Comparison of ENCODE assay signal across 1 cellular context in the genomic region with DNA sequence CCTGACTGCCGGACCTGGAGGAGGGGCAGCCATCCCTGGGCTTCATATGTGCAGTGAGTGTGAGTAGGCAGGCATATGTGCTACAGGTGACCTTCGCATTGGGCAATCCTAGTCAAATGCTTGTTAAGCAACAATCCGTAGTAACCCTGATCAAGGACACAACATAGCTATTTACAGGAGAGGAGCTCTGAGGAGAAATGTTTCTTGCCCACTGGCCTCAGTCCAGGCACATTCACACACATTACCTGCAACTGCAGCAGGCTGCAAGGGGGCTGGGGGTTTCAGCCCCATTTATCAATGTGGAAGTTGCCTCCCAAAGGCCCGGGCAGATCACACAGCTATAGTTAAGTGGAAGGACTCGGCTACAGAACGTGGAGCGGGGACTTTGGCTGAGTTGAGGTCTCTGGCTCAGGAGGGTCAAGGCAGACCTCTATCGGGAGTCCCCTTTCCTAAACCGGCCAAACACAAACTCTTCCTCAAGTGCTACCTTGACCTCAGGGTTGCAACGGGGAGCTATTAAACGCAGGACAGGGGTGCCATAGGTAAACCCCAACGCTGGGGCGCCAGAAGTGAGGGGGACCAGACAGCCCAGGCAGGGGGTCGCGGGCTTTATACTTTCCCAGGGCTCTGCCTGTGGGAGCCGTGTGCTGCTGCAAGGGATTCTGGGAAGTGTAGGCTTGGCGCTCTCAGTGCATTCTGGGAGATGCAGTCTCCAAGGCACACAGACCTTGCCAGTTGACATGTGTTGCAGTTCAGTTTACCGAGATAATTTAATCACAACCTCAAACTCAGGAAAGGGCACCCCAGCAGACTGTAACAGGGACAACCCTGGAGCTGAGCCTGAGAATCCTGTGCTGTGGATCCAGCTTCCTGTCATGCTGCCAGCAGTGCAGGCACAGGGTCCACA.
TF ChIP-seq lines count a peak whose summit lies in the region.

No MANE protein-coding gene starts in this region.

TF ChIP-seq in HepG2, 621 proteins besides CTCF, POLR2A, EP300 and RAD21 (continued from another document and continues in another):
- TF ChIP-seq, protein P1, sequence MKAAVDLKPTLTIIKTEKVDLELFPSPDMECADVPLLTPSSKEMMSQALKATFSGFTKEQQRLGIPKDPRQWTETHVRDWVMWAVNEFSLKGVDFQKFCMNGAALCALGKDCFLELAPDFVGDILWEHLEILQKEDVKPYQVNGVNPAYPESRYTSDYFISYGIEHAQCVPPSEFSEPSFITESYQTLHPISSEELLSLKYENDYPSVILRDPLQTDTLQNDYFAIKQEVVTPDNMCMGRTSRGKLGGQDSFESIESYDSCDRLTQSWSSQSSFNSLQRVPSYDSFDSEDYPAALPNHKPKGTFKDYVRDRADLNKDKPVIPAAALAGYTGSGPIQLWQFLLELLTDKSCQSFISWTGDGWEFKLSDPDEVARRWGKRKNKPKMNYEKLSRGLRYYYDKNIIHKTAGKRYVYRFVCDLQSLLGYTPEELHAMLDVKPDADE (CRISPR knock-in tag; IDR thresholded peaks at IDR 0.05): no peak
- TF ChIP-seq, protein P2, sequence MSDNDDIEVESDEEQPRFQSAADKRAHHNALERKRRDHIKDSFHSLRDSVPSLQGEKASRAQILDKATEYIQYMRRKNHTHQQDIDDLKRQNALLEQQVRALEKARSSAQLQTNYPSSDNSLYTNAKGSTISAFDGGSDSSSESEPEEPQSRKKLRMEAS (IDR thresholded peaks at IDR 0.05): peak; percentile 91
- TF ChIP-seq, protein P3, sequence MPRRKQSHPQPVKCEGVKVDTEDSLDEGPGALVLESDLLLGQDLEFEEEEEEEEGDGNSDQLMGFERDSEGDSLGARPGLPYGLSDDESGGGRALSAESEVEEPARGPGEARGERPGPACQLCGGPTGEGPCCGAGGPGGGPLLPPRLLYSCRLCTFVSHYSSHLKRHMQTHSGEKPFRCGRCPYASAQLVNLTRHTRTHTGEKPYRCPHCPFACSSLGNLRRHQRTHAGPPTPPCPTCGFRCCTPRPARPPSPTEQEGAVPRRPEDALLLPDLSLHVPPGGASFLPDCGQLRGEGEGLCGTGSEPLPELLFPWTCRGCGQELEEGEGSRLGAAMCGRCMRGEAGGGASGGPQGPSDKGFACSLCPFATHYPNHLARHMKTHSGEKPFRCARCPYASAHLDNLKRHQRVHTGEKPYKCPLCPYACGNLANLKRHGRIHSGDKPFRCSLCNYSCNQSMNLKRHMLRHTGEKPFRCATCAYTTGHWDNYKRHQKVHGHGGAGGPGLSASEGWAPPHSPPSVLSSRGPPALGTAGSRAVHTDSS (CRISPR knock-in tag; conservative IDR thresholded peaks at IDR 0.05): 0 out of 2 replicates have a peak, but pooled peaks have one; percentile 2
- TF ChIP-seq SP1 (IDR thresholded peaks at IDR 0.05): no peak
- TF ChIP-seq SP1 (CRISPR knock-in tag; IDR thresholded peaks at IDR 0.05): no peak
- peak; percentile 73; the same call in 1 of the 2 replicates for TF ChIP-seq SPEN (CRISPR knock-in tag; IDR thresholded peaks at IDR 0.05; ENCODE audit: low read depth)
- TF ChIP-seq KDM5B (CRISPR knock-in tag; IDR thresholded peaks at IDR 0.05; ENCODE audit: borderline replicate concordance): peak; percentile 74; the same call in 1 of the 2 replicates
- TF ChIP-seq, protein P4, sequence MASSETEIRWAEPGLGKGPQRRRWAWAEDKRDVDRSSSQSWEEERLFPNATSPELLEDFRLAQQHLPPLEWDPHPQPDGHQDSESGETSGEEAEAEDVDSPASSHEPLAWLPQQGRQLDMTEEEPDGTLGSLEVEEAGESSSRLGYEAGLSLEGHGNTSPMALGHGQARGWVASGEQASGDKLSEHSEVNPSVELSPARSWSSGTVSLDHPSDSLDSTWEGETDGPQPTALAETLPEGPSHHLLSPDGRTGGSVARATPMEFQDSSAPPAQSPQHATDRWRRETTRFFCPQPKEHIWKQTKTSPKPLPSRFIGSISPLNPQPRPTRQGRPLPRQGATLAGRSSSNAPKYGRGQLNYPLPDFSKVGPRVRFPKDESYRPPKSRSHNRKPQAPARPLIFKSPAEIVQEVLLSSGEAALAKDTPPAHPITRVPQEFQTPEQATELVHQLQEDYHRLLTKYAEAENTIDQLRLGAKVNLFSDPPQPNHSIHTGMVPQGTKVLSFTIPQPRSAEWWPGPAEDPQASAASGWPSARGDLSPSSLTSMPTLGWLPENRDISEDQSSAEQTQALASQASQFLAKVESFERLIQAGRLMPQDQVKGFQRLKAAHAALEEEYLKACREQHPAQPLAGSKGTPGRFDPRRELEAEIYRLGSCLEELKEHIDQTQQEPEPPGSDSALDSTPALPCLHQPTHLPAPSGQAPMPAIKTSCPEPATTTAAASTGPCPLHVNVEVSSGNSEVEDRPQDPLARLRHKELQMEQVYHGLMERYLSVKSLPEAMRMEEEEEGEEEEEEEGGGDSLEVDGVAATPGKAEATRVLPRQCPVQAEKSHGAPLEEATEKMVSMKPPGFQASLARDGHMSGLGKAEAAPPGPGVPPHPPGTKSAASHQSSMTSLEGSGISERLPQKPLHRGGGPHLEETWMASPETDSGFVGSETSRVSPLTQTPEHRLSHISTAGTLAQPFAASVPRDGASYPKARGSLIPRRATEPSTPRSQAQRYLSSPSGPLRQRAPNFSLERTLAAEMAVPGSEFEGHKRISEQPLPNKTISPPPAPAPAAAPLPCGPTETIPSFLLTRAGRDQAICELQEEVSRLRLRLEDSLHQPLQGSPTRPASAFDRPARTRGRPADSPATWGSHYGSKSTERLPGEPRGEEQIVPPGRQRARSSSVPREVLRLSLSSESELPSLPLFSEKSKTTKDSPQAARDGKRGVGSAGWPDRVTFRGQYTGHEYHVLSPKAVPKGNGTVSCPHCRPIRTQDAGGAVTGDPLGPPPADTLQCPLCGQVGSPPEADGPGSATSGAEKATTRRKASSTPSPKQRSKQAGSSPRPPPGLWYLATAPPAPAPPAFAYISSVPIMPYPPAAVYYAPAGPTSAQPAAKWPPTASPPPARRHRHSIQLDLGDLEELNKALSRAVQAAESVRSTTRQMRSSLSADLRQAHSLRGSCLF (CRISPR knock-in tag; IDR thresholded peaks at IDR 0.05; ENCODE audit: borderline replicate concordance): no peak
- TF ChIP-seq ZNF335 (CRISPR knock-in tag; IDR thresholded peaks at IDR 0.05): peak; percentile 88
- peak; percentile 94; the same call in 1 of the 2 replicates for TF ChIP-seq ZNF124 (CRISPR knock-in tag; IDR thresholded peaks at IDR 0.05)
- TF ChIP-seq U2AF2 (IDR thresholded peaks at IDR 0.05; ENCODE audit: low read depth, low read length): 0 out of 2 replicates have a peak, but pooled peaks have one; percentile 42
- TF ChIP-seq SIN3A (IDR thresholded peaks at IDR 0.05; ENCODE audit: borderline replicate concordance, low read depth, low read length): no peak; the same call in 1 of the 2 replicates
- TF ChIP-seq, protein P5, sequence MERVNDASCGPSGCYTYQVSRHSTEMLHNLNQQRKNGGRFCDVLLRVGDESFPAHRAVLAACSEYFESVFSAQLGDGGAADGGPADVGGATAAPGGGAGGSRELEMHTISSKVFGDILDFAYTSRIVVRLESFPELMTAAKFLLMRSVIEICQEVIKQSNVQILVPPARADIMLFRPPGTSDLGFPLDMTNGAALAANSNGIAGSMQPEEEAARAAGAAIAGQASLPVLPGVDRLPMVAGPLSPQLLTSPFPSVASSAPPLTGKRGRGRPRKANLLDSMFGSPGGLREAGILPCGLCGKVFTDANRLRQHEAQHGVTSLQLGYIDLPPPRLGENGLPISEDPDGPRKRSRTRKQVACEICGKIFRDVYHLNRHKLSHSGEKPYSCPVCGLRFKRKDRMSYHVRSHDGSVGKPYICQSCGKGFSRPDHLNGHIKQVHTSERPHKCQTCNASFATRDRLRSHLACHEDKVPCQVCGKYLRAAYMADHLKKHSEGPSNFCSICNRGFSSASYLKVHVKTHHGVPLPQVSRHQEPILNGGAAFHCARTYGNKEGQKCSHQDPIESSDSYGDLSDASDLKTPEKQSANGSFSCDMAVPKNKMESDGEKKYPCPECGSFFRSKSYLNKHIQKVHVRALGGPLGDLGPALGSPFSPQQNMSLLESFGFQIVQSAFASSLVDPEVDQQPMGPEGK (CRISPR knock-in tag; IDR thresholded peaks at IDR 0.05): peak; percentile 91
- TF ChIP-seq ZNF564 (CRISPR knock-in tag; IDR thresholded peaks at IDR 0.05): peak; percentile 96
- TF ChIP-seq SMAD1 (CRISPR knock-in tag; IDR thresholded peaks at IDR 0.05; ENCODE audit: borderline replicate concordance, low read depth): 0 out of 2 replicates have a peak, but pooled peaks have one; percentile 80
- peak; percentile 97 for TF ChIP-seq NFATC3 (CRISPR knock-in tag; IDR thresholded peaks at IDR 0.05)
- TF ChIP-seq, protein P6, sequence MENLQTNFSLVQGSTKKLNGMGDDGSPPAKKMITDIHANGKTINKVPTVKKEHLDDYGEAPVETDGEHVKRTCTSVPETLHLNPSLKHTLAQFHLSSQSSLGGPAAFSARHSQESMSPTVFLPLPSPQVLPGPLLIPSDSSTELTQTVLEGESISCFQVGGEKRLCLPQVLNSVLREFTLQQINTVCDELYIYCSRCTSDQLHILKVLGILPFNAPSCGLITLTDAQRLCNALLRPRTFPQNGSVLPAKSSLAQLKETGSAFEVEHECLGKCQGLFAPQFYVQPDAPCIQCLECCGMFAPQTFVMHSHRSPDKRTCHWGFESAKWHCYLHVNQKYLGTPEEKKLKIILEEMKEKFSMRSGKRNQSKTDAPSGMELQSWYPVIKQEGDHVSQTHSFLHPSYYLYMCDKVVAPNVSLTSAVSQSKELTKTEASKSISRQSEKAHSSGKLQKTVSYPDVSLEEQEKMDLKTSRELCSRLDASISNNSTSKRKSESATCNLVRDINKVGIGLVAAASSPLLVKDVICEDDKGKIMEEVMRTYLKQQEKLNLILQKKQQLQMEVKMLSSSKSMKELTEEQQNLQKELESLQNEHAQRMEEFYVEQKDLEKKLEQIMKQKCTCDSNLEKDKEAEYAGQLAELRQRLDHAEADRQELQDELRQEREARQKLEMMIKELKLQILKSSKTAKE (CRISPR knock-in tag; IDR thresholded peaks at IDR 0.05; ENCODE audit: borderline replicate concordance): 0 out of 2 replicates have a peak, but pooled peaks have one; percentile 47
- 0 out of 2 replicates have a peak, but pooled peaks have one; percentile 84 for TF ChIP-seq MAF1 (CRISPR knock-in tag; IDR thresholded peaks at IDR 0.05; ENCODE audit: borderline replicate concordance)
- no peak for TF ChIP-seq LCORL (IDR thresholded peaks at IDR 0.05)
- peak; percentile 97 for TF ChIP-seq LCORL (CRISPR knock-in tag; IDR thresholded peaks at IDR 0.05)
- TF ChIP-seq HNRNPUL1 (IDR thresholded peaks at IDR 0.05; ENCODE audit: low read depth, low read length): no peak
- peak; percentile 68; the same call in 1 of the 2 replicates for TF ChIP-seq SMARCC2 (IDR thresholded peaks at IDR 0.05)
- TF ChIP-seq, protein P7, sequence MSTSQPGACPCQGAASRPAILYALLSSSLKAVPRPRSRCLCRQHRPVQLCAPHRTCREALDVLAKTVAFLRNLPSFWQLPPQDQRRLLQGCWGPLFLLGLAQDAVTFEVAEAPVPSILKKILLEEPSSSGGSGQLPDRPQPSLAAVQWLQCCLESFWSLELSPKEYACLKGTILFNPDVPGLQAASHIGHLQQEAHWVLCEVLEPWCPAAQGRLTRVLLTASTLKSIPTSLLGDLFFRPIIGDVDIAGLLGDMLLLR (CRISPR knock-in tag; IDR thresholded peaks at IDR 0.05): peak; percentile 56; the same call in 1 of the 2 replicates
- no peak for TF ChIP-seq MAFG (CRISPR knock-in tag; IDR thresholded peaks at IDR 0.05)
- 0 out of 2 replicates have a peak, but pooled peaks have one; percentile 8 for TF ChIP-seq ATF7 (IDR thresholded peaks at IDR 0.05)
- TF ChIP-seq ATF7 (CRISPR knock-in tag; IDR thresholded peaks at IDR 0.05): peak; percentile 17; the same call in 1 of the 2 replicates
- peak; percentile 92 for TF ChIP-seq CHD4 (IDR thresholded peaks at IDR 0.05; ENCODE audit: borderline replicate concordance, low read length)
- TF ChIP-seq REPIN1 (CRISPR knock-in tag; IDR thresholded peaks at IDR 0.05; ENCODE audit: borderline replicate concordance, low read depth): peak; percentile 89; the same call in 1 of the 2 replicates
- TF ChIP-seq NFKBIZ (CRISPR knock-in tag; IDR thresholded peaks at IDR 0.05): peak; percentile 97
- no peak for TF ChIP-seq ZNF207 (IDR thresholded peaks at IDR 0.05; ENCODE audit: borderline replicate concordance)
- TF ChIP-seq MXD4 (CRISPR knock-in tag; IDR thresholded peaks at IDR 0.05): peak; percentile 57; the same call in 1 of the 2 replicates
- TF ChIP-seq PAWR (CRISPR knock-in tag; IDR thresholded peaks at IDR 0.05; ENCODE audit: borderline replicate concordance): no peak; the same call in 1 of the 2 replicates
- TF ChIP-seq, protein P8, sequence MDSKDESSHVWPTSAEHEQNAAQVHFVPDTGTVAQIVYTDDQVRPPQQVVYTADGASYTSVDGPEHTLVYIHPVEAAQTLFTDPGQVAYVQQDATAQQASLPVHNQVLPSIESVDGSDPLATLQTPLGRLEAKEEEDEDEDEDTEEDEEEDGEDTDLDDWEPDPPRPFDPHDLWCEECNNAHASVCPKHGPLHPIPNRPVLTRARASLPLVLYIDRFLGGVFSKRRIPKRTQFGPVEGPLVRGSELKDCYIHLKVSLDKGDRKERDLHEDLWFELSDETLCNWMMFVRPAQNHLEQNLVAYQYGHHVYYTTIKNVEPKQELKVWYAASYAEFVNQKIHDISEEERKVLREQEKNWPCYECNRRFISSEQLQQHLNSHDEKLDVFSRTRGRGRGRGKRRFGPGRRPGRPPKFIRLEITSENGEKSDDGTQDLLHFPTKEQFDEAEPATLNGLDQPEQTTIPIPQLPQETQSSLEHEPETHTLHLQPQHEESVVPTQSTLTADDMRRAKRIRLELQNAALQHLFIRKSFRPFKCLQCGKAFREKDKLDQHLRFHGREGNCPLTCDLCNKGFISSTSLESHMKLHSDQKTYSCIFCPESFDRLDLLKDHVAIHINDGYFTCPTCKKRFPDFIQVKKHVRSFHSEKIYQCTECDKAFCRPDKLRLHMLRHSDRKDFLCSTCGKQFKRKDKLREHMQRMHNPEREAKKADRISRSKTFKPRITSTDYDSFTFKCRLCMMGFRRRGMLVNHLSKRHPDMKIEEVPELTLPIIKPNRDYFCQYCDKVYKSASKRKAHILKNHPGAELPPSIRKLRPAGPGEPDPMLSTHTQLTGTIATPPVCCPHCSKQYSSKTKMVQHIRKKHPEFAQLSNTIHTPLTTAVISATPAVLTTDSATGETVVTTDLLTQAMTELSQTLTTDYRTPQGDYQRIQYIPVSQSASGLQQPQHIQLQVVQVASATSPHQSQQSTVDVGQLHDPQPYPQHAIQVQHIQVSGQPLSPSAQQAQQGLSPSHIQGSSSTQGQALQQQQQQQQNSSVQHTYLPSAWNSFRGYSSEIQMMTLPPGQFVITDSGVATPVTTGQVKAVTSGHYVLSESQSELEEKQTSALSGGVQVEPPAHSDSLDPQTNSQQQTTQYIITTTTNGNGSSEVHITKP (CRISPR knock-in tag; IDR thresholded peaks at IDR 0.05; ENCODE audit: low read depth): peak; percentile 71; the same call in 1 of the 2 replicates
- no peak for TF ChIP-seq RFX5 (IDR thresholded peaks at IDR 0.05; ENCODE audit: low read depth, low read length)
- peak; percentile 86 for TF ChIP-seq PITX1 (CRISPR knock-in tag; IDR thresholded peaks at IDR 0.05)
- peak; percentile 52 for TF ChIP-seq ZNF441 (CRISPR knock-in tag; IDR thresholded peaks at IDR 0.05; ENCODE audit: borderline replicate concordance)
- TF ChIP-seq ZMYM2 (CRISPR knock-in tag; IDR thresholded peaks at IDR 0.05): peak; percentile 77
- TF ChIP-seq ZNF546 (CRISPR knock-in tag; conservative IDR thresholded peaks at IDR 0.05): peak; percentile 97
- TF ChIP-seq CBX1 (IDR thresholded peaks at IDR 0.05; ENCODE audit: low read depth): peak; percentile 53
- TF ChIP-seq, protein P9, sequence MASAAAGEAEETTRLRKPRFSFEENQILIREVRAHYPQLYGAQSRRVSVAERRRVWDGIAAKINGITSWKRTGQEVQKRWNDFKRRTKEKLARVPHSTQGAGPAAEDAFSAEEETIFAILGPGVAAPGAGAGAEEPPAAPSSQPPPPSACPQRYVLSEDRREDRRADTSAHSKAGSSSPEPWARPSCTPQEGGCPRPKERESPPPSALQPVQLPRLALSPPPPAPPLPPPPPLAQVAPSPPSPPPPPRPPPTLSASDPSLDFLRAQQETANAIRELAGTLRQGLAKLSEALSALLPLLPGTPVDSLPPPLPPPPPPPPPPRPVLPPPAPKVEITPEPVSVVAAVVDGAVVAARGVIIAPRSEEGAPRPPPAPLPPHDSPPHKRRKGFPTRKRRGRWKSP (CRISPR knock-in tag; IDR thresholded peaks at IDR 0.05): peak; percentile 64
